31 cellular contexts compared by ENCODE assay signal in the genomic region with DNA sequence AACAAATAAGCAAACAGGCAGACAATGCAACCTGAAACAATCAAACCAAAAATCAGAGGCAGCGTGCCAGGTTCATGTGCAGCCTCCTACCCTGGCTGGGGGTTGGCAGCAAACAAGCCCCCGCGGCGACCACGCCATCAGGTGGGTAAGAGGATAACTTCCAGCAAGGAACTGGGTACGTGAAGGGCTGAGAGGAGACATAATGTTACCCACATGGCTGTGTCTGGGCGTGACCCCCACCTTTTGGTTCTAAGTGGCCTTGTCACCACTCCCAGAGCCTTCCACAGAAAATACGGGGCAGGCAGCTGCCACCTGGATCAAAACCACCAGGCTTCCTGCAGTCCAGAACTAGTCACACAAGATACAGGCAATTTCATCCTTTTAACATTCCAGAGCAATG.
"Had no signal": no experiment of that assay in that cellular context is flagged by ENCODE, and none has a peak within 500 bp of the region (broad histone marks: within the 10 kb centered on the region; RNA-seq: fewer than 3 reads in every experiment).

No MANE protein-coding gene starts in this region.

- H3K4me1 ChIP-seq: ascending aorta had no signal

- H3K36me3 ChIP-seq: ascending aorta, cardiac muscle cell had no signal

- H3K27ac ChIP-seq: ascending aorta, cardiac muscle cell had no signal

- H3K4me3 Mint-ChIP-seq: activated CD4-positive, alpha-beta T cell treated with anti-CD3 and anti-CD28 coated beads, Interleukin-2, amount 10 ng/mL, durations not matched to agents 24 days and 14 days; activated CD8-positive, alpha-beta T cell treated with anti-CD3 and anti-CD28 coated beads for 36 hours; activated naive CD8-positive, alpha-beta T cell treated with anti-CD3 and anti-CD28 coated beads, Interleukin-2, amount 10 ng/mL, durations not matched to agents 7 days and 5 days; activated T-cell treated with anti-CD3 and anti-CD28 coated beads, Interleukin-2, amount 50 U/mL, for 72 hours; activated T-helper 17 cell treated with anti-CD3 and anti-CD28 coated beads, Interleukin-2, amount 50 U/mL, for 72 hours had no signal

- H3K4me1 Mint-ChIP-seq: activated CD4-positive, alpha-beta T cell treated with anti-CD3 and anti-CD28 coated beads, Interleukin-2, amount 10 ng/mL, durations not matched to agents 24 days and 14 days; activated naive CD8-positive, alpha-beta T cell treated with anti-CD3 and anti-CD28 coated beads, Interleukin-2, amount 10 ng/mL, durations not matched to agents 7 days and 5 days; activated T-helper 17 cell treated with anti-CD3 and anti-CD28 coated beads, Interleukin-2, amount 50 U/mL, for 72 hours had no signal

- H3K9me3 Mint-ChIP-seq: activated CD4-positive, alpha-beta T cell treated with anti-CD3 and anti-CD28 coated beads, Interleukin-2, amount 10 ng/mL, durations not matched to agents 24 days and 14 days; activated CD8-positive, alpha-beta T cell treated with anti-CD3 and anti-CD28 coated beads for 36 hours; activated naive CD8-positive, alpha-beta T cell treated with anti-CD3 and anti-CD28 coated beads, Interleukin-2, amount 10 ng/mL, durations not matched to agents 7 days and 5 days; activated T-cell treated with anti-CD3 and anti-CD28 coated beads, Interleukin-2, amount 50 U/mL, for 72 hours; activated T-helper 17 cell treated with anti-CD3 and anti-CD28 coated beads, Interleukin-2, amount 50 U/mL, for 72 hours had no signal

- H3K27ac Mint-ChIP-seq: activated CD4-positive, alpha-beta T cell treated with anti-CD3 and anti-CD28 coated beads, Interleukin-2, amount 10 ng/mL, durations not matched to agents 24 days and 14 days; activated CD8-positive, alpha-beta T cell treated with anti-CD3 and anti-CD28 coated beads for 36 hours; activated naive CD8-positive, alpha-beta T cell treated with anti-CD3 and anti-CD28 coated beads, Interleukin-2, amount 10 ng/mL, durations not matched to agents 7 days and 5 days; activated T-cell treated with anti-CD3 and anti-CD28 coated beads, Interleukin-2, amount 50 U/mL, for 72 hours; activated T-helper 17 cell treated with anti-CD3 and anti-CD28 coated beads, Interleukin-2, amount 50 U/mL, for 72 hours had no signal

- H3K27me3 Mint-ChIP-seq: activated CD8-positive, alpha-beta T cell treated with anti-CD3 and anti-CD28 coated beads for 36 hours had no signal

- H3K36me3 Mint-ChIP-seq: activated naive CD8-positive, alpha-beta T cell treated with anti-CD3 and anti-CD28 coated beads, Interleukin-2, amount 10 ng/mL, durations not matched to agents 7 days and 5 days had no signal

- DNase-seq: activated CD4-positive, alpha-beta T cell treated with anti-CD3 and anti-CD28 coated beads, Interleukin-2, amount 10 ng/mL, durations not matched to agents 24 days and 14 days; activated CD4-positive, alpha-beta T cell treated with anti-CD3 and anti-CD28 coated beads, Interleukin-2, amount 50 U/mL, for 4 hours; activated CD8-positive, alpha-beta T cell treated with anti-CD3 and anti-CD28 coated beads for 36 hours; activated effector memory CD4-positive, alpha-beta T cell treated with anti-CD3 and anti-CD28 coated beads, Interleukin-2, amount 50 U/mL, for 16 hours; activated naive CD4-positive, alpha-beta T cell; activated naive CD4-positive, alpha-beta T cell treated with anti-CD3 and anti-CD28 coated beads, Interleukin-2, amount 50 U/mL, for 16 hours; activated naive CD8-positive, alpha-beta T cell treated with anti-CD3 and anti-CD28 coated beads, Interleukin-2, amount 10 ng/mL, durations not matched to agents 7 days and 5 days; activated T-cell treated with anti-CD3 and anti-CD28 coated beads, Interleukin-2, amount 50 U/mL, for 1 hour; activated T-cell treated with anti-CD3 and anti-CD28 coated beads, Interleukin-2, amount 50 U/mL, for 72 hours; amygdala; Karpas-422; KBM-7; NCI-H1105; NCI-H1417 treated with DMSO at 0.1 percent for 48 hours; NCI-H1694; NCI-H1930; NCI-H2081 treated with DMSO at 0.1 percent for 48 hours; NCI-H226; NCI-H510A; NCI-H526; NCI-H748 treated with DMSO at 0.1 percent for 48 hours; NK-92 treated with Interleukin-12 subunit alpha and Interleukin-12 subunit beta, amount 100 ng/mL, for 24 hours; OCI-M1; Right ventricle myocardium superior; SW 1271; T-helper 1 cell; T-helper 2 cell; T-helper 9 cell had no signal

- H3K27me3 ChIP-seq: ascending aorta, cardiac muscle cell had no signal

- H3K9me3 ChIP-seq: ascending aorta had no signal

- H3K4me3 ChIP-seq: ascending aorta, cardiac muscle cell had no signal
